8 cellular contexts compared by ENCODE assay signal in genomic region chr17:65794572-65794971, GRCh38.
DNase-seq lines count a peak whose midpoint lies in the region; ATAC-seq, FAIRE-seq and TF ChIP-seq lines count a peak whose summit lies in the region.

No MANE protein-coding gene starts in this region.

- H3K27me3 ChIP-seq in GM12878 (replicated peaks in 1 of 2; ENCODE audit: control insufficient read depth in 2 of 2, insufficient read depth in 2 of 2, low read length in 1 of 2): no peaks in the 10 kb centered on the region

- CTCF ChIA-PET in GM12878 (lab: Yijun Ruan, JAX): interaction anchor here (0.8 to 5.3 kb wide), 23 partner anchors 14 to 563 kb away, joined by 3 to 30 read pairs (median 3); no protein-coding TSS in a partner anchor

- H3K79me2 ChIP-seq in GM12878 (ENCODE audit: control insufficient read depth, insufficient read depth, low read length): no peaks in the 10 kb centered on the region

- no peaks in the 10 kb centered on the region for H3K4me1 ChIP-seq in GM12878 (ENCODE audit: control insufficient read depth, insufficient read depth, low read length)

- ATAC-seq in GM12878 (peak; percentile 44; the same call in 1 of the 3 replicates), GM18868 (IDR thresholded peaks at IDR 0.05; ENCODE audit: unreplicated experiment) (no peak), HG02840 (IDR thresholded peaks at IDR 0.05; ENCODE audit: low FRiP score, unreplicated experiment) (no peak)

- intact Hi-C loops in GM12878 (cut with micrococcal nuclease; ENCODE audit: unreplicated experiment): loop anchor here (2.0 to 10.0 kb wide), 3 partner anchors 230 to 560 kb away; partner anchors contain the start of gene AXIN2

- SMC1A ChIA-PET in GM12878 (lab: Charles Lee; ENCODE audit: uncharacterized antibody, unreplicated experiment): interaction anchor here (0.6 to 5.7 kb wide), 17 partner anchors 14 to 517 kb away, joined by 3 to 36 read pairs (median 4); no protein-coding TSS in a partner anchor

- FAIRE-seq in GM12878 (lab: Jason Lieb, UNC) (no peak), frontal cortex (lab: Jason Lieb, UNC) (no peak)

- peak; percentile 33; the same call in 1 of the 2 replicates for TF ChIP-seq RAD21 in GM12878 (IDR thresholded peaks at IDR 0.05; ENCODE audit: insufficient read depth, low read depth, low read length)

- no peak overlapping the region for H3K4me3 ChIP-seq in Jurkat, Clone E6-1 (ENCODE audit: low read length)
- H3K4me3 ChIP-seq in GM12878: no peak overlapping the region

- no peak for TF ChIP-seq EP300 in GM12878 (IDR thresholded peaks at IDR 0.05; ENCODE audit: borderline replicate concordance in 1 of 2, control insufficient read depth in 1 of 2, low read depth in 2 of 2, low read length in 2 of 2)

- no peaks in the 10 kb centered on the region for H3K36me3 ChIP-seq in GM12878 (ENCODE audit: control insufficient read depth in 2 of 2, insufficient read depth in 2 of 2, low read length in 1 of 2)

- H3K9me3 ChIP-seq in GM12878 (replicated peaks; ENCODE audit: control insufficient read depth, insufficient read depth, low read length): no peaks in the 10 kb centered on the region

- peak; percentile 38 to 56 (median 44); a peak in 4 of 6 replicates for TF ChIP-seq CTCF in GM12878 (IDR thresholded peaks at IDR 0.05 in 2 of 3, conservative IDR thresholded peaks at IDR 0.05 in 1 of 3; ENCODE audit: control insufficient read depth in 2 of 3, extremely low read depth in 1 of 3, insufficient read depth in 1 of 3, low read depth in 3 of 3, low read length in 3 of 3)

- POLR2A ChIA-PET in GM12878 (lab: Charles Lee): interaction anchor here (1.1 kb wide), 1 partner anchor 22 kb away, joined by 3 read pairs; no protein-coding TSS in a partner anchor

- BruUV-seq in GM12878 (replicated peaks; lab: Mats Ljungman, UMichigan): no TSS peak

- H2AFZ ChIP-seq in GM12878 (ENCODE audit: control insufficient read depth, low read depth, low read length): no peak overlapping the region

- H3K9ac ChIP-seq in GM12878 (ENCODE audit: control insufficient read depth, insufficient read depth, low read length): no peak overlapping the region

- TF ChIP-seq POLR2A in GM12878 (IDR thresholded peaks at IDR 0.05; ENCODE audit: low read depth, low read length): no peak

- H3K4me2 ChIP-seq in GM12878 (ENCODE audit: control insufficient read depth, insufficient read depth): no peak overlapping the region

- no peaks in the 10 kb centered on the region for H4K20me1 ChIP-seq in GM12878 (ENCODE audit: control insufficient read depth, insufficient read depth)

- in situ Hi-C loops in GM12878 (cut with MboI): no loop called here

- no peak overlapping the region for H3K27ac ChIP-seq in GM12878 (ENCODE audit: control insufficient read depth, insufficient read depth)

- WGBS in GM12878 (ENCODE audit: insufficient coverage, insufficient replicate concordance, low lambda C conversion rate, missing lambda C conversion rate): 55% methylated on average over 5 of the region's 5 CpGs

- DNase-seq in DMS53 treated with DMSO at 0.1 percent for 48 hours (lab: John Stamatoyannopoulos, UW; ENCODE audit: unreplicated experiment) (peak; percentile 22), GM12878 (ENCODE audit: low read depth, low spot score) (no peak), myocyte (ENCODE audit: low read depth) (peak; percentile 22), frontal cortex (ENCODE audit: low spot score in 2 of 2) (no peak)
- DNase-seq in Jurkat, Clone E6-1 (ENCODE audit: low read depth, low spot score): peak; percentile 31
- no peak for DNase-seq in stimulated activated CD4-positive, alpha-beta T cell treated with anti-CD3 and anti-CD28 coated beads, Interleukin-1b, Interleukin-23, amount 100 ng/mL, for 48 hours

- RAD21 ChIA-PET in GM12878 (lab: Charles Lee; ENCODE audit: unreplicated experiment): interaction anchor here (0.7 to 5.2 kb wide), 8 partner anchors 14 to 500 kb away, joined by 3 to 29 read pairs (median 4); no protein-coding TSS in a partner anchor

TF ChIP-seq in GM12878, 131 proteins besides CTCF, POLR2A, EP300 and RAD21:
- TF ChIP-seq NKRF (conservative IDR thresholded peaks at IDR 0.05): no peak
- peak; percentile 46; the same call in 1 of the 2 replicates for TF ChIP-seq SMC3 (IDR thresholded peaks at IDR 0.05; ENCODE audit: borderline replicate concordance, low read length)
TF ChIP-seq in GM12878: peak in this region for 1.

Comparison
In these comparisons a context has a peak if more than half of its experiments do, and no peak if none do; other contexts are left out.
1. DNase-seq: peak in DMS53 treated with DMSO at 0.1 percent for 48 hours (single experiment), Jurkat, Clone E6-1 (single experiment) and myocyte (single experiment); none in GM12878 (single experiment), stimulated activated CD4-positive, alpha-beta T cell treated with anti-CD3 and anti-CD28 coated beads, Interleukin-1b, Interleukin-23, amount 100 ng/mL, for 48 hours (single experiment) and frontal cortex (0 of 2).